Comparison of ENCODE assay signal across 20 cellular contexts in genomic region chr1:22273686-22274681, GRCh38.
"Had no signal": no experiment of that assay in that cellular context is flagged by ENCODE, and none has a peak within 500 bp of the region (broad histone marks: within the 10 kb centered on the region; RNA-seq: fewer than 3 reads in every experiment).

No MANE protein-coding gene starts in this region.

- H3K4me1 ChIP-seq: right atrium auricular region, testis, upper lobe of right lung had no signal

- DNase-seq: activated CD4-positive, alpha-beta memory T cell treated with anti-CD3 and anti-CD28 coated beads, Interleukin-2, amount 10 ng/mL, durations not matched to agents 7 days and 5 days; activated CD4-positive, alpha-beta T cell treated with anti-CD3 and anti-CD28 coated beads for 48 hours; activated CD4-positive, CD25-positive, alpha-beta regulatory T cell; activated naive CD4-positive, alpha-beta T cell treated with anti-CD3 and anti-CD28 coated beads for 36 hours; activated naive CD8-positive, alpha-beta T cell treated with anti-CD3 and anti-CD28 coated beads, Interleukin-2, amount 50 U/mL, for 24 hours; activated T-cell treated with anti-CD3 and anti-CD28 coated beads, Interleukin-2, amount 50 U/mL, for 24 hours; aorta; effector CD4-positive, alpha-beta T cell; foreskin melanocyte; hypothalamus; occipital lobe; stomach; T-cell; T-helper 9 cell; testis; upper lobe of right lung had no signal

- H3K9me3 Mint-ChIP-seq: activated CD4-positive, alpha-beta memory T cell treated with anti-CD3 and anti-CD28 coated beads, Interleukin-2, amount 10 ng/mL, durations not matched to agents 7 days and 5 days; activated naive CD4-positive, alpha-beta T cell treated with anti-CD3 and anti-CD28 coated beads for 36 hours; activated naive CD8-positive, alpha-beta T cell treated with anti-CD3 and anti-CD28 coated beads, Interleukin-2, amount 50 U/mL, for 24 hours; activated T-cell treated with anti-CD3 and anti-CD28 coated beads, Interleukin-2, amount 50 U/mL, for 24 hours had no signal

- H3K27me3 ChIP-seq: right atrium auricular region, testis, upper lobe of right lung had no signal

- H3K4me1 Mint-ChIP-seq: activated CD4-positive, alpha-beta memory T cell treated with anti-CD3 and anti-CD28 coated beads, Interleukin-2, amount 10 ng/mL, durations not matched to agents 7 days and 5 days; activated naive CD8-positive, alpha-beta T cell treated with anti-CD3 and anti-CD28 coated beads, Interleukin-2, amount 50 U/mL, for 24 hours; T-cell had no signal

- H3K27ac Mint-ChIP-seq: activated CD4-positive, alpha-beta memory T cell treated with anti-CD3 and anti-CD28 coated beads, Interleukin-2, amount 10 ng/mL, durations not matched to agents 7 days and 5 days; activated naive CD4-positive, alpha-beta T cell treated with anti-CD3 and anti-CD28 coated beads for 36 hours; activated naive CD8-positive, alpha-beta T cell treated with anti-CD3 and anti-CD28 coated beads, Interleukin-2, amount 50 U/mL, for 24 hours; activated T-cell treated with anti-CD3 and anti-CD28 coated beads, Interleukin-2, amount 50 U/mL, for 24 hours; T-cell had no signal

- H3K4me3 ChIP-seq: coronary artery, lung, right atrium auricular region, stomach, testis, upper lobe of right lung had no signal

- H3K4me3 Mint-ChIP-seq: activated CD4-positive, alpha-beta memory T cell treated with anti-CD3 and anti-CD28 coated beads, Interleukin-2, amount 10 ng/mL, durations not matched to agents 7 days and 5 days; activated naive CD4-positive, alpha-beta T cell treated with anti-CD3 and anti-CD28 coated beads for 36 hours; activated naive CD8-positive, alpha-beta T cell treated with anti-CD3 and anti-CD28 coated beads, Interleukin-2, amount 50 U/mL, for 24 hours; activated T-cell treated with anti-CD3 and anti-CD28 coated beads, Interleukin-2, amount 50 U/mL, for 24 hours; T-cell had no signal

- H3K27ac ChIP-seq: coronary artery, right atrium auricular region, stomach, testis, upper lobe of right lung had no signal

- H3K36me3 Mint-ChIP-seq: T-cell had no signal

- ATAC-seq: activated naive CD8-positive, alpha-beta T cell treated with anti-CD3 and anti-CD28 coated beads, Interleukin-2, amount 50 U/mL, for 24 hours; left lobe of liver; T-cell; upper lobe of right lung had no signal

- H3K9me3 ChIP-seq: right atrium auricular region, stomach, testis, upper lobe of right lung had no signal

- H3K36me3 ChIP-seq: right atrium auricular region, stomach, upper lobe of right lung had no signal
